ENCODE assay signal across 1 cellular context in the genomic region with DNA sequence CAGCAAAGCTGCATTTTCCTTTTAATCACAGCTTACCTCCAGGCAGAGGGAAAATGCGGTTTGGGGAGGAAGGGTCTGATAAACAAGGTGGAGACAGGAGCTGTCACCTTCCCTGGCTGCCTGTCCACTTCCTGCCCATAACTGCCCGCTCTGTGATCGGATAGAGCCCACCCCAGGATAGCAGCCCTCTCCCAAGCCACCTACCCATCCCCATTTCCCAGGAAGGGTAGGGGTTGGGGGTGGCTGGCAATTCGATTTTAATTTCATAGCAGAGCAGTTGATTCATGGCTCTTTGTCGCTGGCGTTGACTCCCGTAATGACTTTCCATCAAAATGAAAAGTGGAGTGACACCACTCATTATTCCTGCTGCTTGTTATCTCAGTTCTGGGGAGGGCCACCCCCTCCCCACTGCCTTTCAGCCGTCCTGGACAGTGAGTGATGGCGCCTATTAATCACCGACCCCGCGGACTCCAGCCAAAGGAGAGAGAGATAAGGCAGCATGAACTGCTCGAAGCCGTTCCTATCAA.
TF ChIP-seq lines count a peak whose summit lies in the region.

No MANE protein-coding gene starts in this region.

TF ChIP-seq in K562, 482 proteins besides CTCF, POLR2A, EP300 and RAD21 (continued from another document and continues in another):
- TF ChIP-seq, protein P1, sequence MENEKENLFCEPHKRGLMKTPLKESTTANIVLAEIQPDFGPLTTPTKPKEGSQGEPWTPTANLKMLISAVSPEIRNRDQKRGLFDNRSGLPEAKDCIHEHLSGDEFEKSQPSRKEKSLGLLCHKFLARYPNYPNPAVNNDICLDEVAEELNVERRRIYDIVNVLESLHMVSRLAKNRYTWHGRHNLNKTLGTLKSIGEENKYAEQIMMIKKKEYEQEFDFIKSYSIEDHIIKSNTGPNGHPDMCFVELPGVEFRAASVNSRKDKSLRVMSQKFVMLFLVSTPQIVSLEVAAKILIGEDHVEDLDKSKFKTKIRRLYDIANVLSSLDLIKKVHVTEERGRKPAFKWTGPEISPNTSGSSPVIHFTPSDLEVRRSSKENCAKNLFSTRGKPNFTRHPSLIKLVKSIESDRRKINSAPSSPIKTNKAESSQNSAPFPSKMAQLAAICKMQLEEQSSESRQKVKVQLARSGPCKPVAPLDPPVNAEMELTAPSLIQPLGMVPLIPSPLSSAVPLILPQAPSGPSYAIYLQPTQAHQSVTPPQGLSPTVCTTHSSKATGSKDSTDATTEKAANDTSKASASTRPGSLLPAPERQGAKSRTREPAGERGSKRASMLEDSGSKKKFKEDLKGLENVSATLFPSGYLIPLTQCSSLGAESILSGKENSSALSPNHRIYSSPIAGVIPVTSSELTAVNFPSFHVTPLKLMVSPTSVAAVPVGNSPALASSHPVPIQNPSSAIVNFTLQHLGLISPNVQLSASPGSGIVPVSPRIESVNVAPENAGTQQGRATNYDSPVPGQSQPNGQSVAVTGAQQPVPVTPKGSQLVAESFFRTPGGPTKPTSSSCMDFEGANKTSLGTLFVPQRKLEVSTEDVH (IDR thresholded peaks at IDR 0.05; ENCODE audit: low read depth, partially characterized antibody), result no peak
- TF ChIP-seq ELF2 (CRISPR knock-in tag; IDR thresholded peaks at IDR 0.05) (no peak), ZNF77 (CRISPR knock-in tag; IDR thresholded peaks at IDR 0.05) (no peak), ZNF134 (CRISPR knock-in tag; conservative IDR thresholded peaks at IDR 0.05) (no peak), LARP7 (IDR thresholded peaks at IDR 0.05) (no peak), ZNF311 (CRISPR knock-in tag; IDR thresholded peaks at IDR 0.05) (no peak), ARID3A (IDR thresholded peaks at IDR 0.05; ENCODE audit: borderline replicate concordance, low read depth, low read length) (no peak; the same call in 1 of the 2 replicates), CXXC5 (CRISPR knock-in tag; IDR thresholded peaks at IDR 0.05) (peak; percentile 72), COPS2 (conservative IDR thresholded peaks at IDR 0.05) (no peak), FOSL1 (tag; conservative IDR thresholded peaks at IDR 0.05) (peak; percentile 66), ZNF449 (CRISPR knock-in tag; IDR thresholded peaks at IDR 0.05) (no peak), ZNF274 (IDR thresholded peaks at IDR 0.05; ENCODE audit: borderline replicate concordance, low read depth, low read length) (no peak), ZNF707 (CRISPR knock-in tag; conservative IDR thresholded peaks at IDR 0.05) (no peak), ZNF431 (CRISPR knock-in tag; IDR thresholded peaks at IDR 0.05) (no peak), TAL1 (IDR thresholded peaks at IDR 0.05) (peak; percentile 21; the same call in 1 of the 2 replicates), ZNF766 (CRISPR knock-in tag; conservative IDR thresholded peaks at IDR 0.05) (peak; percentile 59; the same call in 1 of the 2 replicates), PRPF4 (IDR thresholded peaks at IDR 0.05; ENCODE audit: insufficient read depth, low read depth, low read length, poor library complexity, severe bottlenecking) (no peak), BCL6 (CRISPR knock-in tag; IDR thresholded peaks at IDR 0.05) (no peak), REST (CRISPR knock-in tag; IDR thresholded peaks at IDR 0.05; ENCODE audit: low read depth) (no peak), FOXK1 (CRISPR knock-in tag; IDR thresholded peaks at IDR 0.05; ENCODE audit: borderline replicate concordance) (no peak), POLR3A (IDR thresholded peaks at IDR 0.05; ENCODE audit: borderline replicate concordance, extremely low read depth, insufficient read depth, insufficient read length) (no peak), RBM15 (IDR thresholded peaks at IDR 0.05; ENCODE audit: insufficient read depth, low read length) (no peak), ZNF696 (CRISPR knock-in tag; conservative IDR thresholded peaks at IDR 0.05) (no peak), MEF2A (IDR thresholded peaks at IDR 0.05; ENCODE audit: control insufficient read depth, low read depth, low read length) (no peak), MYNN (IDR thresholded peaks at IDR 0.05) (no peak; the same call in 1 of the 2 replicates), MYNN (CRISPR knock-in tag; IDR thresholded peaks at IDR 0.05) (no peak), ZNF436 (CRISPR knock-in tag; IDR thresholded peaks at IDR 0.05) (no peak), TCF15 (CRISPR knock-in tag; IDR thresholded peaks at IDR 0.05) (no peak), ETS2 (tag; IDR thresholded peaks at IDR 0.05; ENCODE audit: borderline replicate concordance, poor library complexity, severe bottlenecking) (no peak), RHOXF2B (CRISPR knock-in tag; conservative IDR thresholded peaks at IDR 0.05) (no peak), NFYB (IDR thresholded peaks at IDR 0.05; ENCODE audit: extremely low read depth, insufficient read length) (no peak), SMC3 (conservative IDR thresholded peaks at IDR 0.05; ENCODE audit: insufficient read depth, low read depth, low read length) (no peak), SNIP1 (IDR thresholded peaks at IDR 0.05; ENCODE audit: low read depth) (no peak), MITF (IDR thresholded peaks at IDR 0.05) (no peak), RBBP5 (IDR thresholded peaks at IDR 0.05; ENCODE audit: borderline replicate concordance, insufficient read depth, low read length, poor library complexity, severe bottlenecking) (no peak), PCBP2 (IDR thresholded peaks at IDR 0.05; ENCODE audit: low read depth, low read length, poor library complexity, severe bottlenecking) (no peak), HEY1 (CRISPR knock-in tag; IDR thresholded peaks at IDR 0.05; ENCODE audit: borderline replicate concordance) (no peak), ILF3 (IDR thresholded peaks at IDR 0.05; ENCODE audit: borderline replicate concordance) (no peak)
- TF ChIP-seq, protein P2, sequence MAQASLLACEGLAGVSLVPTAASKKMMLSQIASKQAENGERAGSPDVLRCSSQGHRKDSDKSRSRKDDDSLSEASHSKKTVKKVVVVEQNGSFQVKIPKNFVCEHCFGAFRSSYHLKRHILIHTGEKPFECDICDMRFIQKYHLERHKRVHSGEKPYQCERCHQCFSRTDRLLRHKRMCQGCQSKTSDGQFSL (CRISPR knock-in tag; IDR thresholded peaks at IDR 0.05), result no peak
- TF ChIP-seq, protein P2 (tag; IDR thresholded peaks at IDR 0.05), result no peak
- TF ChIP-seq, protein P3, sequence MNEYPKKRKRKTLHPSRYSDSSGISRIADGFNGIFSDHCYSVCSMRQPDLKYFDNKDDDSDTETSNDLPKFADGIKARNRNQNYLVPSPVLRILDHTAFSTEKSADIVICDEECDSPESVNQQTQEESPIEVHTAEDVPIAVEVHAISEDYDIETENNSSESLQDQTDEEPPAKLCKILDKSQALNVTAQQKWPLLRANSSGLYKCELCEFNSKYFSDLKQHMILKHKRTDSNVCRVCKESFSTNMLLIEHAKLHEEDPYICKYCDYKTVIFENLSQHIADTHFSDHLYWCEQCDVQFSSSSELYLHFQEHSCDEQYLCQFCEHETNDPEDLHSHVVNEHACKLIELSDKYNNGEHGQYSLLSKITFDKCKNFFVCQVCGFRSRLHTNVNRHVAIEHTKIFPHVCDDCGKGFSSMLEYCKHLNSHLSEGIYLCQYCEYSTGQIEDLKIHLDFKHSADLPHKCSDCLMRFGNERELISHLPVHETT (CRISPR knock-in tag; conservative IDR thresholded peaks at IDR 0.05 in 1 of 2, IDR thresholded peaks at IDR 0.05 in 1 of 2), result peak in 1 of 2 experiments; percentile 19; a peak in 1 of 4 replicates
- TF ChIP-seq, protein P4, sequence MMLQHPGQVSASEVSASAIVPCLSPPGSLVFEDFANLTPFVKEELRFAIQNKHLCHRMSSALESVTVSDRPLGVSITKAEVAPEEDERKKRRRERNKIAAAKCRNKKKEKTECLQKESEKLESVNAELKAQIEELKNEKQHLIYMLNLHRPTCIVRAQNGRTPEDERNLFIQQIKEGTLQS (IDR thresholded peaks at IDR 0.05), result 0 out of 2 replicates have a peak, but pooled peaks have one; percentile 22
- TF ChIP-seq, protein P4 (CRISPR knock-in tag; conservative IDR thresholded peaks at IDR 0.05), result no peak
- TF ChIP-seq, protein P5, sequence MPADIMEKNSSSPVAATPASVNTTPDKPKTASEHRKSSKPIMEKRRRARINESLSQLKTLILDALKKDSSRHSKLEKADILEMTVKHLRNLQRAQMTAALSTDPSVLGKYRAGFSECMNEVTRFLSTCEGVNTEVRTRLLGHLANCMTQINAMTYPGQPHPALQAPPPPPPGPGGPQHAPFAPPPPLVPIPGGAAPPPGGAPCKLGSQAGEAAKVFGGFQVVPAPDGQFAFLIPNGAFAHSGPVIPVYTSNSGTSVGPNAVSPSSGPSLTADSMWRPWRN (IDR thresholded peaks at IDR 0.05; ENCODE audit: low read depth), result no peak
- TF ChIP-seq, protein P6, sequence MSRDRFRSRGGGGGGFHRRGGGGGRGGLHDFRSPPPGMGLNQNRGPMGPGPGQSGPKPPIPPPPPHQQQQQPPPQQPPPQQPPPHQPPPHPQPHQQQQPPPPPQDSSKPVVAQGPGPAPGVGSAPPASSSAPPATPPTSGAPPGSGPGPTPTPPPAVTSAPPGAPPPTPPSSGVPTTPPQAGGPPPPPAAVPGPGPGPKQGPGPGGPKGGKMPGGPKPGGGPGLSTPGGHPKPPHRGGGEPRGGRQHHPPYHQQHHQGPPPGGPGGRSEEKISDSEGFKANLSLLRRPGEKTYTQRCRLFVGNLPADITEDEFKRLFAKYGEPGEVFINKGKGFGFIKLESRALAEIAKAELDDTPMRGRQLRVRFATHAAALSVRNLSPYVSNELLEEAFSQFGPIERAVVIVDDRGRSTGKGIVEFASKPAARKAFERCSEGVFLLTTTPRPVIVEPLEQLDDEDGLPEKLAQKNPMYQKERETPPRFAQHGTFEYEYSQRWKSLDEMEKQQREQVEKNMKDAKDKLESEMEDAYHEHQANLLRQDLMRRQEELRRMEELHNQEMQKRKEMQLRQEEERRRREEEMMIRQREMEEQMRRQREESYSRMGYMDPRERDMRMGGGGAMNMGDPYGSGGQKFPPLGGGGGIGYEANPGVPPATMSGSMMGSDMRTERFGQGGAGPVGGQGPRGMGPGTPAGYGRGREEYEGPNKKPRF (IDR thresholded peaks at IDR 0.05; ENCODE audit: low read depth, low read length), result no peak
